8 cellular contexts compared by ENCODE assay signal in the genomic region with DNA sequence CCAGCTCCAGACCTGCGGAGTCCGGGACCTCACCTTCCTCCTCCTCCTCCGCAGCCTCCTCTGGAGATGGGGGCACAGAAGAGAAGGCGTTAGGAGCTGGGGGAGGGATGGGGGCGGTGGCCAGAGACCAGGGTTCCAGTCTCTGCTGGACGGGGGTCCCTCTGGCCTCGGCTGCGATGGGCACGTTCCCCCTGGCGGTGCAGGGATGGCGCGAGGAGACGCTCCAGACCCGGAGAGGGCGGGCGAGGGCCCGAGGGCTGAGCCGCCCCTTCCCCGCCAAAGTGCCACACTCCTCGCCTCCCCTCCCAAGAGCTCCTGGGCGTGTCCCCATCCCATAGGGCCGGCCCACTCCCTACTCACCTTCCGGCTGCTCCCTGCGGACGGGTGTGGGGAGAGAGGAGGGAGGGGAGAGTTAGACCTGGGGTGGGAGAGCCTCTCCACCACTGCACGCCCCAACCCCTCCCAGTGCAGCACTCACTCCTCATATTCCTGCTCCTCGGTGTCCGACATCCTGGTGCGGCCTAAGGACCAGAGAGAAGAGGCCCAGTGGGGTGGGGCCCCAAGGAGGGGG. TPM values are rescaled to one million over a fixed set of nuclear protein-coding genes. Genes with fewer than 3 reads are reported as not detected.
DNase-seq lines count a peak whose midpoint lies in the region; ATAC-seq, FAIRE-seq and TF ChIP-seq lines count a peak whose summit lies in the region.

No MANE protein-coding gene starts in this region.

- no peaks in the 10 kb centered on the region for H3K36me3 Mint-ChIP-seq in CD14-positive monocyte

- ATAC-seq in HG03565 (IDR thresholded peaks at IDR 0.05; ENCODE audit: unreplicated experiment) (no peak), GM19023 (IDR thresholded peaks at IDR 0.05; ENCODE audit: unreplicated experiment) (no peak)

- peaks cover 5 to 19% (median 12%) of the 10 kb centered on the region in 7 donors for H3K9me3 Mint-ChIP-seq in CD14-positive monocyte

- peak; percentile 85 for FAIRE-seq in HTR-8/SVneo (lab: Jason Lieb, UNC)

- peak; percentile 5 for TF ChIP-seq CTCF in CD14-positive monocyte (IDR thresholded peaks at IDR 0.05)

- H3K4me1 Mint-ChIP-seq in CD14-positive monocyte = peaks cover 25% of the 10 kb centered on the region

- intact Hi-C loops in CD14-positive monocyte (cut with micrococcal nuclease) = loop anchor here in 1 of 2 donors (10.0 kb wide), 2 partner anchors 278 to 308 kb away; no protein-coding TSS in a partner anchor

- DNase-seq in CD14-positive monocyte (ENCODE audit: low spot score) = no peak
- peak; percentile 81 for DNase-seq in HTR-8/SVneo (ENCODE audit: insufficient read length, low spot score)
- DNase-seq in RKO (ENCODE audit: low spot score) = peak; percentile 78
- DNase-seq in iPS-NIHi11 (ENCODE audit: low spot score) = peak; percentile 88
- no peak for DNase-seq in NCI-H2029 treated with DMSO at 0.1 percent for 48 hours (lab: John Stamatoyannopoulos, UW)
- DNase-seq in mesenteric fat pad (ENCODE audit: low spot score) = no peak

- peaks cover 58 to 77% (median 71%) of the 10 kb centered on the region in 3 donors for H3K27me3 Mint-ChIP-seq in CD14-positive monocyte (ENCODE audit: low read depth in 3 of 3)

- H3K4me3 Mint-ChIP-seq in CD14-positive monocyte = peak overlapping the region in 1 of 2 donors; percentile 71

- H3K27ac Mint-ChIP-seq in CD14-positive monocyte = no peak overlapping the region

RNA-seq across cellular contexts. Expression of gene TNNT1, which starts 2.3 kb away (rescaled TPM):
- 10 to 100 TPM in 1 of 2 donors, 1 to 10 TPM in 1; 9.8 to 41.9 TPM for polyA plus RNA-seq in CD14-positive monocyte
- not detected for total RNA-seq in mesenteric fat pad

RNA-seq across cellular contexts. Expression of gene TNNI3, which starts 10.8 kb away (rescaled TPM):
- 1 to 10 TPM in 1 of 2 donors, not detected in 1; 1.2 TPM for polyA plus RNA-seq in CD14-positive monocyte
- not detected for total RNA-seq in mesenteric fat pad

RNA-seq across cellular contexts. Expression of gene DNAAF3, which starts 19.7 kb away (rescaled TPM):
- under 1 TPM in 1 of 2 donors, not detected in 1; 0.19 TPM for polyA plus RNA-seq in CD14-positive monocyte
- total RNA-seq in mesenteric fat pad = 0.48 TPM

RNA-seq across cellular contexts. Expression of gene PPP1R12C, which starts 29.3 kb away (rescaled TPM):
- polyA plus RNA-seq in CD14-positive monocyte = 1 to 10 TPM; 2.1 to 2.6 TPM
- total RNA-seq in mesenteric fat pad = 130 TPM

RNA-seq across cellular contexts. Expression of gene SYT5, which starts 33.4 kb away (rescaled TPM):
- not detected for polyA plus RNA-seq in CD14-positive monocyte
- not detected for total RNA-seq in mesenteric fat pad

Comparison
In these comparisons a context has a peak if more than half of its experiments do, and no peak if none do; other contexts are left out.
1. DNase-seq: peak in HTR-8/SVneo (single experiment), RKO (single experiment) and iPS-NIHi11 (single experiment); none in CD14-positive monocyte (single experiment), NCI-H2029 treated with DMSO at 0.1 percent for 48 hours (single experiment) and mesenteric fat pad (single experiment).